2 cellular contexts compared by ENCODE assay signal in the genomic region with DNA sequence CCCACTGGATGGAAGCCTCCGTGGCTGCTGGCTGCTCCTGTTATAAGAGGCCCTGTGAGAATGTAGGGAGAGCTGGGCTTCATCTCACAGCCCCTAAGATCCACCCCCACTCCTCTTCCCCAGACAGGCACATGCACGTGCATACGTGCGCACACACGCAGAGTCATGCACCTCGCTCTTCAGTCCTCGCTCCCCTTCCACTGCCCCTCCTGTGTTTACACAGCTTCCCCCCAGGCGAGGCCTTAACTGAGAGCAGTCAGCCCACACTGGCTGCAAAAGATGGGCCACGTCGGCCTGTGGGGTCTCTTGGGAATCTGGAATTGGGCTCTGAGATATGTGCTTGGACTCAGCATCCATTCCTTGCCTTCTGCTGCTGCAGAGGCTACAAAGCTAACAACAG.
TF ChIP-seq lines count a peak whose summit lies in the region.

No MANE protein-coding gene starts in this region.

TF ChIP-seq in A549, 52 proteins besides CTCF, POLR2A, EP300 and RAD21:
- TF ChIP-seq CHD4 (IDR thresholded peaks at IDR 0.05; ENCODE audit: borderline replicate concordance), result no peak
- TF ChIP-seq BHLHE40 (IDR thresholded peaks at IDR 0.05; ENCODE audit: low read depth, low read length), result no peak
- no peak for TF ChIP-seq CBX2 (IDR thresholded peaks at IDR 0.05; ENCODE audit: borderline replicate concordance, low read depth)
- TF ChIP-seq JUNB (IDR thresholded peaks at IDR 0.05), result no peak
- no peak for TF ChIP-seq JUN (IDR thresholded peaks at IDR 0.05)

TF ChIP-seq in GM23338, 12 proteins besides CTCF, POLR2A, EP300 and RAD21:
- TF ChIP-seq, protein P1, sequence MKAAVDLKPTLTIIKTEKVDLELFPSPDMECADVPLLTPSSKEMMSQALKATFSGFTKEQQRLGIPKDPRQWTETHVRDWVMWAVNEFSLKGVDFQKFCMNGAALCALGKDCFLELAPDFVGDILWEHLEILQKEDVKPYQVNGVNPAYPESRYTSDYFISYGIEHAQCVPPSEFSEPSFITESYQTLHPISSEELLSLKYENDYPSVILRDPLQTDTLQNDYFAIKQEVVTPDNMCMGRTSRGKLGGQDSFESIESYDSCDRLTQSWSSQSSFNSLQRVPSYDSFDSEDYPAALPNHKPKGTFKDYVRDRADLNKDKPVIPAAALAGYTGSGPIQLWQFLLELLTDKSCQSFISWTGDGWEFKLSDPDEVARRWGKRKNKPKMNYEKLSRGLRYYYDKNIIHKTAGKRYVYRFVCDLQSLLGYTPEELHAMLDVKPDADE (IDR thresholded peaks at IDR 0.05), result no peak
- no peak for TF ChIP-seq NANOG (IDR thresholded peaks at IDR 0.05; ENCODE audit: borderline replicate concordance)
- no peak for TF ChIP-seq EZH2phosphoT487 (IDR thresholded peaks at IDR 0.05; ENCODE audit: unreplicated experiment)
- TF ChIP-seq, protein P2, sequence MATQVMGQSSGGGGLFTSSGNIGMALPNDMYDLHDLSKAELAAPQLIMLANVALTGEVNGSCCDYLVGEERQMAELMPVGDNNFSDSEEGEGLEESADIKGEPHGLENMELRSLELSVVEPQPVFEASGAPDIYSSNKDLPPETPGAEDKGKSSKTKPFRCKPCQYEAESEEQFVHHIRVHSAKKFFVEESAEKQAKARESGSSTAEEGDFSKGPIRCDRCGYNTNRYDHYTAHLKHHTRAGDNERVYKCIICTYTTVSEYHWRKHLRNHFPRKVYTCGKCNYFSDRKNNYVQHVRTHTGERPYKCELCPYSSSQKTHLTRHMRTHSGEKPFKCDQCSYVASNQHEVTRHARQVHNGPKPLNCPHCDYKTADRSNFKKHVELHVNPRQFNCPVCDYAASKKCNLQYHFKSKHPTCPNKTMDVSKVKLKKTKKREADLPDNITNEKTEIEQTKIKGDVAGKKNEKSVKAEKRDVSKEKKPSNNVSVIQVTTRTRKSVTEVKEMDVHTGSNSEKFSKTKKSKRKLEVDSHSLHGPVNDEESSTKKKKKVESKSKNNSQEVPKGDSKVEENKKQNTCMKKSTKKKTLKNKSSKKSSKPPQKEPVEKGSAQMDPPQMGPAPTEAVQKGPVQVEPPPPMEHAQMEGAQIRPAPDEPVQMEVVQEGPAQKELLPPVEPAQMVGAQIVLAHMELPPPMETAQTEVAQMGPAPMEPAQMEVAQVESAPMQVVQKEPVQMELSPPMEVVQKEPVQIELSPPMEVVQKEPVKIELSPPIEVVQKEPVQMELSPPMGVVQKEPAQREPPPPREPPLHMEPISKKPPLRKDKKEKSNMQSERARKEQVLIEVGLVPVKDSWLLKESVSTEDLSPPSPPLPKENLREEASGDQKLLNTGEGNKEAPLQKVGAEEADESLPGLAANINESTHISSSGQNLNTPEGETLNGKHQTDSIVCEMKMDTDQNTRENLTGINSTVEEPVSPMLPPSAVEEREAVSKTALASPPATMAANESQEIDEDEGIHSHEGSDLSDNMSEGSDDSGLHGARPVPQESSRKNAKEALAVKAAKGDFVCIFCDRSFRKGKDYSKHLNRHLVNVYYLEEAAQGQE (IDR thresholded peaks at IDR 0.05; ENCODE audit: unreplicated experiment), result no peak
- no peak for TF ChIP-seq JUNB (IDR thresholded peaks at IDR 0.05; ENCODE audit: unreplicated experiment)
- TF ChIP-seq EZH2 (IDR thresholded peaks at IDR 0.05; ENCODE audit: low read depth, unreplicated experiment), result no peak
- TF ChIP-seq, protein P3, sequence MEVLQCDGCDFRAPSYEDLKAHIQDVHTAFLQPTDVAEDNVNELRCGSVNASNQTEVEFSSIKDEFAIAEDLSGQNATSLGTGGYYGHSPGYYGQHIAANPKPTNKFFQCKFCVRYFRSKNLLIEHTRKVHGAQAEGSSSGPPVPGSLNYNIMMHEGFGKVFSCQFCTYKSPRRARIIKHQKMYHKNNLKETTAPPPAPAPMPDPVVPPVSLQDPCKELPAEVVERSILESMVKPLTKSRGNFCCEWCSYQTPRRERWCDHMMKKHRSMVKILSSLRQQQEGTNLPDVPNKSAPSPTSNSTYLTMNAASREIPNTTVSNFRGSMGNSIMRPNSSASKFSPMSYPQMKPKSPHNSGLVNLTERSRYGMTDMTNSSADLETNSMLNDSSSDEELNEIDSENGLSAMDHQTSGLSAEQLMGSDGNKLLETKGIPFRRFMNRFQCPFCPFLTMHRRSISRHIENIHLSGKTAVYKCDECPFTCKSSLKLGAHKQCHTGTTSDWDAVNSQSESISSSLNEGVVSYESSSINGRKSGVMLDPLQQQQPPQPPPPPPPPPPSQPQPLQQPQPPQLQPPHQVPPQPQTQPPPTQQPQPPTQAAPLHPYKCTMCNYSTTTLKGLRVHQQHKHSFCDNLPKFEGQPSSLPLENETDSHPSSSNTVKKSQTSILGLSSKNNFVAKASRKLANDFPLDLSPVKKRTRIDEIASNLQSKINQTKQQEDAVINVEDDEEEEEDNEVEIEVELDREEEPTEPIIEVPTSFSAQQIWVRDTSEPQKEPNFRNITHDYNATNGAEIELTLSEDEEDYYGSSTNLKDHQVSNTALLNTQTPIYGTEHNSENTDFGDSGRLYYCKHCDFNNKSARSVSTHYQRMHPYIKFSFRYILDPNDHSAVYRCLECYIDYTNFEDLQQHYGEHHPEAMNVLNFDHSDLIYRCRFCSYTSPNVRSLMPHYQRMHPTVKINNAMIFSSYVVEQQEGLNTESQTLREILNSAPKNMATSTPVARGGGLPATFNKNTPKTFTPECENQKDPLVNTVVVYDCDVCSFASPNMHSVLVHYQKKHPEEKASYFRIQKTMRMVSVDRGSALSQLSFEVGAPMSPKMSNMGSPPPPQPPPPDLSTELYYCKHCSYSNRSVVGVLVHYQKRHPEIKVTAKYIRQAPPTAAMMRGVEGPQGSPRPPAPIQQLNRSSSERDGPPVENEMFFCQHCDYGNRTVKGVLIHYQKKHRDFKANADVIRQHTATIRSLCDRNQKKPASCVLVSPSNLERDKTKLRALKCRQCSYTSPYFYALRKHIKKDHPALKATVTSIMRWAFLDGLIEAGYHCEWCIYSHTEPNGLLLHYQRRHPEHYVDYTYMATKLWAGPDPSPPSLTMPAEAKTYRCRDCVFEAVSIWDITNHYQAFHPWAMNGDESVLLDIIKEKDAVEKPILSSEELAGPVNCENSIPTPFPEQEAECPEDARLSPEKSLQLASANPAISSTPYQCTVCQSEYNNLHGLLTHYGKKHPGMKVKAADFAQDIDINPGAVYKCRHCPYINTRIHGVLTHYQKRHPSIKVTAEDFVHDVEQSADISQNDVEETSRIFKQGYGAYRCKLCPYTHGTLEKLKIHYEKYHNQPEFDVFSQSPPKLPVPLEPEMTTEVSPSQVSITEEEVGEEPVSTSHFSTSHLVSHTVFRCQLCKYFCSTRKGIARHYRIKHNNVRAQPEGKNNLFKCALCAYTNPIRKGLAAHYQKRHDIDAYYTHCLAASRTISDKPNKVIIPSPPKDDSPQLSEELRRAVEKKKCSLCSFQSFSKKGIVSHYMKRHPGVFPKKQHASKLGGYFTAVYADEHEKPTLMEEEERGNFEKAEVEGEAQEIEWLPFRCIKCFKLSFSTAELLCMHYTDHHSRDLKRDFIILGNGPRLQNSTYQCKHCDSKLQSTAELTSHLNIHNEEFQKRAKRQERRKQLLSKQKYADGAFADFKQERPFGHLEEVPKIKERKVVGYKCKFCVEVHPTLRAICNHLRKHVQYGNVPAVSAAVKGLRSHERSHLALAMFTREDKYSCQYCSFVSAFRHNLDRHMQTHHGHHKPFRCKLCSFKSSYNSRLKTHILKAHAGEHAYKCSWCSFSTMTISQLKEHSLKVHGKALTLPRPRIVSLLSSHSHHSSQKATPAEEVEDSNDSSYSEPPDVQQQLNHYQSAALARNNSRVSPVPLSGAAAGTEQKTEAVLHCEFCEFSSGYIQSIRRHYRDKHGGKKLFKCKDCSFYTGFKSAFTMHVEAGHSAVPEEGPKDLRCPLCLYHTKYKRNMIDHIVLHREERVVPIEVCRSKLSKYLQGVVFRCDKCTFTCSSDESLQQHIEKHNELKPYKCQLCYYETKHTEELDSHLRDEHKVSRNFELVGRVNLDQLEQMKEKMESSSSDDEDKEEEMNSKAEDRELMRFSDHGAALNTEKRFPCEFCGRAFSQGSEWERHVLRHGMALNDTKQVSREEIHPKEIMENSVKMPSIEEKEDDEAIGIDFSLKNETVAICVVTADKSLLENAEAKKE (CRISPR knock-in tag; IDR thresholded peaks at IDR 0.05), result no peak
- no peak for TF ChIP-seq CREB1 (CRISPR knock-in tag; IDR thresholded peaks at IDR 0.05; ENCODE audit: low read depth)
- TF ChIP-seq STAT1 (IDR thresholded peaks at IDR 0.05; ENCODE audit: unreplicated experiment), result no peak
- TF ChIP-seq ZNF331 (CRISPR knock-in tag; IDR thresholded peaks at IDR 0.05; ENCODE audit: low read depth), result no peak
- TF ChIP-seq POLR2AphosphoS5 (IDR thresholded peaks at IDR 0.05; ENCODE audit: low read depth), result no peak
- no peak for TF ChIP-seq ZNF114 (CRISPR knock-in tag; IDR thresholded peaks at IDR 0.05)
